ENCODE assay signal across 12 cellular contexts in genomic region chr13:45833663-45834062, GRCh38. TPM values are rescaled to one million over a fixed set of nuclear protein-coding genes. Genes with fewer than 3 reads are reported as not detected.
DNase-seq lines count a peak whose midpoint lies in the region; TF ChIP-seq lines count a peak whose summit lies in the region.
"Had no signal": no experiment of that assay in that cellular context is flagged by ENCODE, and none has a peak within 500 bp of the region (broad histone marks: within the 10 kb centered on the region; RNA-seq: fewer than 3 reads in every experiment).

No MANE protein-coding gene starts in this region.

- intact Hi-C loops in spleen (cut with DNase I; ENCODE audit: low total_unique reads), result no loop called here

- in situ Hi-C loops in ACHN (cut with HindIII; ENCODE audit: low pct_ligation_motif_present, low pct_unique_long_range_greater_than_20kb, low sequenced_read_pairs), result no loop called here
- in situ Hi-C loops in astrocyte of the spinal cord (cut with HindIII; ENCODE audit: low sequenced_read_pairs), result no loop called here

- whole genome bisulfite sequencing in spleen, 5 donors, result 45 to 77% (median 49%) methylated on average over 3 of the region's 3 CpGs

- H3K4me3 ChIP-seq in astrocyte of the spinal cord (ENCODE audit: low read depth, low read length), result no peak overlapping the region
- H3K4me3 ChIP-seq in spleen, result no peak overlapping the region
- H3K4me3 ChIP-seq: lung had no signal

- no peaks in the 10 kb centered on the region for H3K9me3 ChIP-seq in spleen

- TF ChIP-seq POLR2A in spleen (IDR thresholded peaks at IDR 0.05), result no peak

- H3K4me1 ChIP-seq in spleen, result no peaks in the 10 kb centered on the region

- H3K27ac ChIP-seq in spleen, result no peak overlapping the region
- H3K27ac ChIP-seq: C4-2B had no signal

- H3K36me3 ChIP-seq in spleen, result no peaks in the 10 kb centered on the region

- DNase-seq in ACHN (peak; percentile 69), HT-29 (ENCODE audit: low spot score) (peak; percentile 73), astrocyte of the spinal cord (ENCODE audit: low read depth, low spot score) (peak; percentile 61), islet precursor cell (peak; percentile 84), NCI-H2081 (lab: John Stamatoyannopoulos, UW) (no peak), GF-D8 (lab: John Stamatoyannopoulos, UW) (no peak), midbrain (lab: John Stamatoyannopoulos, UW) (no peak), spleen (no peak)
- DNase-seq: activated CD4-positive, alpha-beta T cell treated with anti-CD3 and anti-CD28 coated beads for 48 hours; NCI-H69 had no signal

- no peaks in the 10 kb centered on the region for H3K27me3 ChIP-seq in spleen (replicated peaks in 1 of 7)

- no peak for TF ChIP-seq CTCF in astrocyte of the spinal cord (IDR thresholded peaks at IDR 0.05; ENCODE audit: low read depth, low read length)
- TF ChIP-seq CTCF in spleen (IDR thresholded peaks at IDR 0.05 in 8 of 11, conservative IDR thresholded peaks at IDR 0.05 in 3 of 11), result no peak

RNA-seq across cellular contexts. Expression of gene SIAH3, which starts 17.9 kb away (rescaled TPM):
- 0.10 TPM in 1 of 2 replicates, not detected in the other for total RNA-seq in HT-29 (2014; rRNA removed; shearing (Covaris generic))
- under 1 TPM in 6 of 7 donors, not detected in 1; 0.03 to 0.20 (median 0.11) TPM for total RNA-seq in spleen
- polyA plus RNA-seq in spleen, result under 1 TPM; under 0.01 to 0.03 (median 0.02) TPM

Comparison
In these comparisons a context has a peak if more than half of its experiments do, and no peak if none do; other contexts are left out.
1. DNase-seq: peak in ACHN (single experiment), HT-29 (single experiment), astrocyte of the spinal cord (single experiment) and islet precursor cell (single experiment); none in NCI-H2081 (0 of 2), GF-D8 (single experiment), midbrain (single experiment) and spleen (single experiment).